Comparison of ENCODE assay signal across 8 cellular contexts in genomic region chr12:14768823-14769405, GRCh38. TPM values are rescaled to one million over a fixed set of nuclear protein-coding genes. Genes with fewer than 3 reads are reported as not detected.
DNase-seq lines count a peak whose midpoint lies in the region; ATAC-seq, FAIRE-seq and TF ChIP-seq lines count a peak whose summit lies in the region.

No MANE protein-coding gene starts in this region.

- H3K27ac ChIP-seq in OCI-LY7 (ENCODE audit: low read depth, low read length, poor library complexity, severe bottlenecking): peak overlapping the region; percentile 95
- H3K27ac ChIP-seq in astrocyte (ENCODE audit: low read depth, low read length): no peak overlapping the region

- peak overlapping the region; percentile 86 for H3K9ac ChIP-seq in astrocyte (ENCODE audit: low read length)

- no peak for FAIRE-seq in astrocyte (lab: Jason Lieb, UNC)

- H3K36me3 Mint-ChIP-seq in CD14-positive monocyte (peaks cover 4 to 11% of the 10 kb centered on the region in 2 donors), astrocyte (ENCODE audit: low read depth, unreplicated experiment) (peaks cover 18% of the 10 kb centered on the region)

- H3K27me3 Mint-ChIP-seq in CD14-positive monocyte (ENCODE audit: low read depth in 3 of 3) (peaks cover 0 to 1% (median 1%) of the 10 kb centered on the region in 3 donors), astrocyte (ENCODE audit: low read depth, unreplicated experiment) (no peaks in the 10 kb centered on the region)

- POLR2A ChIA-PET in OCI-LY7 (lab: Charles Lee): interaction anchor here (0.6 to 9.5 kb wide), 9 partner anchors 13 to 598 kb away, joined by 3 to 162 read pairs (median 6); partner anchors contain the start of genes C12orf60 and WBP11

- H3K27ac Mint-ChIP-seq in CD14-positive monocyte (peak overlapping the region in 5 of 7 donors; percentile 37 to 99 (median 98)), astrocyte (ENCODE audit: unreplicated experiment) (peak overlapping the region; percentile 96)

- H2AFZ ChIP-seq in OCI-LY7 (ENCODE audit: low read length): peak overlapping the region; percentile 4; the same call in 1 of the 2 replicates
- H2AFZ ChIP-seq in astrocyte (ENCODE audit: low read depth, low read length): peak overlapping the region; percentile 77

- H3K27me3 ChIP-seq in astrocyte (ENCODE audit: insufficient read depth, low read length): no peaks in the 10 kb centered on the region

- H3K79me2 ChIP-seq in OCI-LY7 (ENCODE audit: insufficient read depth, low read depth, low read length) (peaks cover 20% of the 10 kb centered on the region; the same call in 1 of the 2 replicates), astrocyte (ENCODE audit: insufficient read depth, low read length) (peaks cover 15% of the 10 kb centered on the region)

- H4K20me1 ChIP-seq in OCI-LY7 (ENCODE audit: insufficient read depth, low read length): no peaks in the 10 kb centered on the region
- peaks cover 13% of the 10 kb centered on the region for H4K20me1 ChIP-seq in astrocyte (ENCODE audit: insufficient read depth, low read length)

- DNase-seq in CD14-positive monocyte (ENCODE audit: low spot score) (no peak), OCI-LY7 (ENCODE audit: low spot score) (peak; percentile 45), astrocyte (ENCODE audit: low read depth) (no peak), left kidney (ENCODE audit: low read depth, low spot score) (peak; percentile 30), cerebellar nuclear complex (lab: John Stamatoyannopoulos, UW) (no peak)
- peak; percentile 18 to 48 for DNase-seq in stimulated activated CD8-positive, alpha-beta memory T cell treated with anti-CD3 and anti-CD28 coated beads, Interleukin-7, amount 100 ng/mL, for 48 hours (ENCODE audit: extremely low read depth in 1 of 2, low read depth in 1 of 2)

- no peaks in the 10 kb centered on the region for H3K9me2 ChIP-seq in OCI-LY7 (ENCODE audit: insufficient read depth, low read length)

- peaks cover 5% of the 10 kb centered on the region; the same call in 1 of the 2 replicates for H3K9me3 ChIP-seq in OCI-LY7 (ENCODE audit: low read length)
- H3K9me3 ChIP-seq in astrocyte (ENCODE audit: insufficient read depth, low read depth, low read length): no peaks in the 10 kb centered on the region

- H3K4me1 Mint-ChIP-seq in CD14-positive monocyte (peaks cover 38% of the 10 kb centered on the region), astrocyte (ENCODE audit: low read depth, unreplicated experiment) (peaks cover 9% of the 10 kb centered on the region)

- H3K4me2 ChIP-seq in OCI-LY7 (ENCODE audit: low read length) (peak overlapping the region; percentile 96), astrocyte (ENCODE audit: low read length) (peak overlapping the region; percentile 88)

- ATAC-seq in GM18511 (IDR thresholded peaks at IDR 0.05; ENCODE audit: unreplicated experiment) (no peak), GM21515 (IDR thresholded peaks at IDR 0.05; ENCODE audit: unreplicated experiment) (no peak)

- peak overlapping the region; percentile 96 to 98 for H3K4me3 Mint-ChIP-seq in CD14-positive monocyte
- peak overlapping the region; percentile 96 for H3K4me3 Mint-ChIP-seq in astrocyte (ENCODE audit: unreplicated experiment)

- H3K36me3 ChIP-seq in OCI-LY7 (ENCODE audit: insufficient read depth, low read length): peaks cover 44% of the 10 kb centered on the region
- H3K36me3 ChIP-seq in astrocyte (ENCODE audit: insufficient read depth, low read length): peaks cover 3% of the 10 kb centered on the region

- peaks cover 46% of the 10 kb centered on the region for H3K4me1 ChIP-seq in OCI-LY7 (ENCODE audit: insufficient read depth, low read length, poor library complexity, severe bottlenecking)
- peaks cover 8% of the 10 kb centered on the region for H3K4me1 ChIP-seq in astrocyte (ENCODE audit: insufficient read depth, low read length)

- intact Hi-C loops in CD14-positive monocyte (cut with micrococcal nuclease): loop anchor here in 1 of 2 donors (5.0 kb wide), 1 partner anchor 38 kb away; no protein-coding TSS in a partner anchor
- intact Hi-C loops in OCI-LY7 (cut with micrococcal nuclease; ENCODE audit: unreplicated experiment): loop anchor here (1.0 to 5.0 kb wide), 2 partner anchors 46 to 137 kb away; no protein-coding TSS in a partner anchor

- CTCF ChIA-PET in OCI-LY7 (lab: Charles Lee; ENCODE audit: unreplicated experiment): interaction anchor here (0.6 to 1.6 kb wide), 3 partner anchors 29 to 155 kb away, joined by 3 to 5 read pairs (median 4); partner anchors contain the start of genes C12orf60 and WBP11

- H3K4me3 ChIP-seq in OCI-LY7 (ENCODE audit: low read depth, low read length, poor library complexity, severe bottlenecking) (peak overlapping the region; percentile 81), astrocyte (ENCODE audit: insufficient read depth, low read depth, low read length) (peak overlapping the region; percentile 81)

- BruUV-seq in OCI-LY7 (replicated peaks; lab: Mats Ljungman, UMichigan): no TSS peak

- peaks cover 0 to 7% (median 2%) of the 10 kb centered on the region in 7 donors for H3K9me3 Mint-ChIP-seq in CD14-positive monocyte
- peaks cover 3% of the 10 kb centered on the region for H3K9me3 Mint-ChIP-seq in astrocyte (ENCODE audit: unreplicated experiment)

- no peak for TF ChIP-seq CTCF in CD14-positive monocyte (IDR thresholded peaks at IDR 0.05)
- TF ChIP-seq CTCF in OCI-LY7 (conservative IDR thresholded peaks at IDR 0.05; ENCODE audit: low read length): no peak
- no peak for TF ChIP-seq CTCF in astrocyte (IDR thresholded peaks at IDR 0.05; ENCODE audit: insufficient read depth, low read depth, low read length)

RNA-seq across cellular contexts. Expression of gene WBP11, which starts 34.4 kb away (rescaled TPM):
- polyA plus RNA-seq in CD14-positive monocyte: 10 to 100 TPM; 29.2 to 46.2 TPM
- 16.5 and 22.8 TPM in 2 replicates for total RNA-seq in OCI-LY7 (2014; rRNA removed; shearing (Covaris generic))
- total RNA-seq in OCI-LY7 (2022) (107 TPM in 2 replicates), astrocyte (67.1 and 72.1 TPM in 2 replicates)

RNA-seq across cellular contexts. Expression of gene C12orf60, which starts 34.6 kb away (rescaled TPM):
- polyA plus RNA-seq in CD14-positive monocyte: under 1 TPM in 1 of 2 donors, not detected in 1; 0.46 TPM
- 2.8 and 3.2 TPM in 2 replicates for total RNA-seq in OCI-LY7 (2014; rRNA removed; shearing (Covaris generic))
- total RNA-seq in OCI-LY7 (2022) (3.4 and 3.9 TPM in 2 replicates), astrocyte (1.7 and 2.0 TPM in 2 replicates)

RNA-seq across cellular contexts. Expression of gene SMCO3, which starts 45.1 kb away (rescaled TPM):
- under 1 TPM in 1 of 2 donors, not detected in 1; 0.11 TPM for polyA plus RNA-seq in CD14-positive monocyte
- total RNA-seq in OCI-LY7 (2014; rRNA removed; shearing (Covaris generic)): not detected in 2 replicates
- not detected in 2 replicates for total RNA-seq in OCI-LY7 (2022)
- 0.57 and 0.84 TPM in 2 replicates for total RNA-seq in astrocyte

Comparison
In these comparisons a context has a peak if more than half of its experiments do, and no peak if none do; other contexts are left out.
1. DNase-seq: peak in OCI-LY7 (single experiment), left kidney (single experiment) and stimulated activated CD8-positive, alpha-beta memory T cell treated with anti-CD3 and anti-CD28 coated beads, Interleukin-7, amount 100 ng/mL, for 48 hours (2 of 2); none in CD14-positive monocyte (single experiment), astrocyte (single experiment) and cerebellar nuclear complex (0 of 2).